Comparison of ENCODE assay signal across 9 cellular contexts in the genomic region with DNA sequence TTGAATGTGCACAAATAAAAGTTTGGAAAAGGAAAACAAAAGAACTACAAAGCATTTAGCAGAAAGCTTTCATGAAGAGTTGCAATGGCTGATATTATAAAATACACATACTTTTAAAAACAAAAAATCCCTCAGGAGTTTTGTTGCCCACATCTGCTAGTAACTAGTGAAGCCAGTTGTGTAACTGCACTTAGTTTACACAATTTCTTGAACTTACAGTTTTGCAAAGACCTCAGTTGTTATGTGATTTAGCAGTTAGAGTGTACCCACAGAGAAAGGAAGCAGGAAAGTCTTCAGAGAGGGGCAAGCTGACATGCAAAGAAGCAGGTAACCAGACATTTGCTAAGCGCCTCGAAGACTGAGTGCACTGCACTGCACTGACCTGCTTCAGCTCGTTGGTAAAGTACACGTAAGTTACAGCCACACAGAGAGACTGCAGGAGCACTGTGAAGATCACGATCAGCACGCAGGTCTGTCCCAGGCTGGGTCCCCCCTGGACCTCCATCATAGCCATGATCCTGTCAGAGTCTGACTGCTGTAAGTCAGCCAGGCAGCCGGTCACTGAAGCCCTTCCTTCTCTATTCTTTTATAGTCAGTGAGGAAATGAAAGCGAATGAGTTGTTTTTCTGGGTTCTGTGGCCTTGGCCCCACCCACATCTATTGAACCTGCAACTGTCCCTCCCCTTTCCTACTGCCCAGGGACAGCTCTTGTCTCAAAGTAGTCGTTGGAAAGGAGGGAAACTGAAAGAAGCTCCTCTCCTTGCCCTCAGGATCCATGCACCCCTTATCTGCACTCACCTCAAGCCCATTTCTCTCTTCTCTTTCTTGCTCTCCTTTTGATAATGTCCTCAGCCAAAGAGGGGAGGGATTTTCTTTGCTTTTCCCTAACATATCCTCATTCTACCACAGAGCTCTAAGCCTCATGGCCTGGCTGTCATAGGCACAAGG. TPM values are rescaled to one million over a fixed set of nuclear protein-coding genes. Genes with fewer than 3 reads are reported as not detected.
A peak's percentile ranks its signal among the peaks of the same experiment; 100 is the strongest.
DNase-seq lines count a peak whose midpoint lies in the region; ATAC-seq, FAIRE-seq and TF ChIP-seq lines count a peak whose summit lies in the region.
"Had no signal": no experiment of that assay in that cellular context is flagged by ENCODE, and none has a peak within 500 bp of the region (broad histone marks: within the 10 kb centered on the region; RNA-seq: fewer than 3 reads in every experiment).

TNFSF10 (minus strand) TSS at position 560 of the 948 bp plus-strand sequence; CDS start at position 514, 46 bp downstream.

- H4K20me1 ChIP-seq in astrocyte (ENCODE audit: insufficient read depth, low read length), result no peaks in the 10 kb centered on the region

- peak within 1 kb of the TSS; percentile 19 for H3K4me3 ChIP-seq in astrocyte (ENCODE audit: insufficient read depth, low read depth, low read length)

- peak within 1 kb of the TSS; percentile 66 for H3K27ac Mint-ChIP-seq in astrocyte (ENCODE audit: unreplicated experiment)

- H3K9me3 ChIP-seq in astrocyte (ENCODE audit: insufficient read depth, low read depth, low read length), result no peaks in the 10 kb centered on the region

- peaks cover 3% of the 10 kb centered on the region for H3K4me1 ChIP-seq in astrocyte (ENCODE audit: insufficient read depth, low read length)

- H3K36me3 ChIP-seq in astrocyte (ENCODE audit: insufficient read depth, low read length), result no peaks in the 10 kb centered on the region

- no peaks in the 10 kb centered on the region for H3K36me3 Mint-ChIP-seq in astrocyte (ENCODE audit: low read depth, unreplicated experiment)

- no peaks in the 10 kb centered on the region for H3K79me2 ChIP-seq in astrocyte (ENCODE audit: insufficient read depth, low read length)

- H3K4me2 ChIP-seq in astrocyte (ENCODE audit: low read length), result peak within 1 kb of the TSS; percentile 62

- peak within 1 kb of the TSS; percentile 33 for H2AFZ ChIP-seq in astrocyte (ENCODE audit: low read depth, low read length)

- no peaks in the 10 kb centered on the region for H3K9me3 Mint-ChIP-seq in astrocyte (ENCODE audit: unreplicated experiment)

- peak within 1 kb of the TSS; percentile 42 for H3K9ac ChIP-seq in astrocyte (ENCODE audit: low read length)

- DNase-seq in DMS153 (lab: John Stamatoyannopoulos, UW) (peak; percentile 69), HT-29 (ENCODE audit: low spot score) (peak; percentile 88), T-helper 2 cell (peak; percentile 15 to 93 (median 40)), astrocyte (ENCODE audit: low read depth) (peak; percentile 21), kidney glomerular epithelial cell (lab: John Stamatoyannopoulos, UW) (peak; percentile 93), NCI-H128 (lab: John Stamatoyannopoulos, UW; ENCODE audit: unreplicated experiment) (no peak)
- DNase-seq in stimulated activated CD4-positive, alpha-beta T cell treated with anti-CD3 and anti-CD28 coated beads, TNF-alpha, amount 100 ng/mL, for 1 hour (ENCODE audit: low read depth in 3 of 3, low spot score in 1 of 3), result peak in 2 of 3 donors; percentile 14 to 16

- H3K27me3 ChIP-seq in astrocyte (ENCODE audit: insufficient read depth, low read length), result no peaks in the 10 kb centered on the region

- peak within 1 kb of the TSS; percentile 55 for H3K4me3 Mint-ChIP-seq in astrocyte (ENCODE audit: unreplicated experiment)

- FAIRE-seq in astrocyte (lab: Jason Lieb, UNC), result no peak

- peak; percentile 88 for ATAC-seq in GM21390 (IDR thresholded peaks at IDR 0.05; ENCODE audit: unreplicated experiment)

- H3K27ac ChIP-seq in astrocyte (ENCODE audit: low read depth, low read length), result no peak within 1 kb of the TSS

- TF ChIP-seq CTCF in astrocyte (IDR thresholded peaks at IDR 0.05; ENCODE audit: insufficient read depth, low read depth, low read length), result no peak

- no peaks in the 10 kb centered on the region for H3K27me3 Mint-ChIP-seq in astrocyte (ENCODE audit: low read depth, unreplicated experiment)

- peaks cover 19% of the 10 kb centered on the region for H3K4me1 Mint-ChIP-seq in astrocyte (ENCODE audit: low read depth, unreplicated experiment)

RNA-seq across cellular contexts. Expression of gene TNFSF10, which starts in this region (rescaled TPM):
- 14.8 and 14.9 TPM in 2 replicates for total RNA-seq in HT-29 (2014; rRNA removed; shearing (Covaris generic))
- 1.8 and 6.1 TPM in 2 replicates for total RNA-seq in astrocyte
- total RNA-seq: LHCN-M2 had no signal
